1 cellular context compared by ENCODE assay signal in genomic region chr20:48192109-48192508, GRCh38.
A peak's percentile ranks its signal among the peaks of the same experiment; 100 is the strongest.
TF ChIP-seq lines count a peak whose summit lies in the region.

No MANE protein-coding gene starts in this region.

TF ChIP-seq in K562, 482 proteins besides CTCF, POLR2A, EP300 and RAD21:
- TF ChIP-seq ZNF609 (CRISPR knock-in tag; IDR thresholded peaks at IDR 0.05; ENCODE audit: borderline replicate concordance) = no peak
- no peak for TF ChIP-seq ZNF274 (IDR thresholded peaks at IDR 0.05; ENCODE audit: borderline replicate concordance, low read depth, low read length)
- TF ChIP-seq, protein P1, sequence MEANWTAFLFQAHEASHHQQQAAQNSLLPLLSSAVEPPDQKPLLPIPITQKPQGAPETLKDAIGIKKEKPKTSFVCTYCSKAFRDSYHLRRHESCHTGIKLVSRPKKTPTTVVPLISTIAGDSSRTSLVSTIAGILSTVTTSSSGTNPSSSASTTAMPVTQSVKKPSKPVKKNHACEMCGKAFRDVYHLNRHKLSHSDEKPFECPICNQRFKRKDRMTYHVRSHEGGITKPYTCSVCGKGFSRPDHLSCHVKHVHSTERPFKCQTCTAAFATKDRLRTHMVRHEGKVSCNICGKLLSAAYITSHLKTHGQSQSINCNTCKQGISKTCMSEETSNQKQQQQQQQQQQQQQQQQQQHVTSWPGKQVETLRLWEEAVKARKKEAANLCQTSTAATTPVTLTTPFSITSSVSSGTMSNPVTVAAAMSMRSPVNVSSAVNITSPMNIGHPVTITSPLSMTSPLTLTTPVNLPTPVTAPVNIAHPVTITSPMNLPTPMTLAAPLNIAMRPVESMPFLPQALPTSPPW (CRISPR knock-in tag; IDR thresholded peaks at IDR 0.05) = 0 out of 2 replicates have a peak, but pooled peaks have one; percentile 21
- no peak for TF ChIP-seq CUX1 (CRISPR knock-in tag; IDR thresholded peaks at IDR 0.05)
- no peak for TF ChIP-seq ZNF507 (tag; conservative IDR thresholded peaks at IDR 0.05)
- TF ChIP-seq, protein P2, sequence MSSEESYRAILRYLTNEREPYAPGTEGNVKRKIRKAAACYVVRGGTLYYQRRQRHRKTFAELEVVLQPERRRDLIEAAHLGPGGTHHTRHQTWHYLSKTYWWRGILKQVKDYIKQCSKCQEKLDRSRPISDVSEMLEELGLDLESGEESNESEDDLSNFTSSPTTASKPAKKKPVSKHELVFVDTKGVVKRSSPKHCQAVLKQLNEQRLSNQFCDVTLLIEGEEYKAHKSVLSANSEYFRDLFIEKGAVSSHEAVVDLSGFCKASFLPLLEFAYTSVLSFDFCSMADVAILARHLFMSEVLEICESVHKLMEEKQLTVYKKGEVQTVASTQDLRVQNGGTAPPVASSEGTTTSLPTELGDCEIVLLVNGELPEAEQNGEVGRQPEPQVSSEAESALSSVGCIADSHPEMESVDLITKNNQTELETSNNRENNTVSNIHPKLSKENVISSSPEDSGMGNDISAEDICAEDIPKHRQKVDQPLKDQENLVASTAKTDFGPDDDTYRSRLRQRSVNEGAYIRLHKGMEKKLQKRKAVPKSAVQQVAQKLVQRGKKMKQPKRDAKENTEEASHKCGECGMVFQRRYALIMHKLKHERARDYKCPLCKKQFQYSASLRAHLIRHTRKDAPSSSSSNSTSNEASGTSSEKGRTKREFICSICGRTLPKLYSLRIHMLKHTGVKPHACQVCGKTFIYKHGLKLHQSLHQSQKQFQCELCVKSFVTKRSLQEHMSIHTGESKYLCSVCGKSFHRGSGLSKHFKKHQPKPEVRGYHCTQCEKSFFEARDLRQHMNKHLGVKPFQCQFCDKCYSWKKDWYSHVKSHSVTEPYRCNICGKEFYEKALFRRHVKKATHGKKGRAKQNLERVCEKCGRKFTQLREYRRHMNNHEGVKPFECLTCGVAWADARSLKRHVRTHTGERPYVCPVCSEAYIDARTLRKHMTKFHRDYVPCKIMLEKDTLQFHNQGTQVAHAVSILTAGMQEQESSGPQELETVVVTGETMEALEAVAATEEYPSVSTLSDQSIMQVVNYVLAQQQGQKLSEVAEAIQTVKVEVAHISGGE (CRISPR knock-in tag; IDR thresholded peaks at IDR 0.05) = peak in 1 of 3 experiments; percentile 33; a peak in 1 of 6 replicates
- TF ChIP-seq ZNF780A (CRISPR knock-in tag; IDR thresholded peaks at IDR 0.05) = no peak
- TF ChIP-seq ETV6 (IDR thresholded peaks at IDR 0.05; ENCODE audit: borderline replicate concordance in 1 of 2, low read depth in 2 of 2, low read length in 1 of 2) = no peak
- TF ChIP-seq ETV6 (CRISPR knock-in tag; IDR thresholded peaks at IDR 0.05; ENCODE audit: borderline replicate concordance) = no peak
- no peak for TF ChIP-seq ZNF124 (CRISPR knock-in tag; IDR thresholded peaks at IDR 0.05)
- no peak for TF ChIP-seq ERF (CRISPR knock-in tag; IDR thresholded peaks at IDR 0.05)
